1 cellular context compared by ENCODE assay signal in the genomic region with DNA sequence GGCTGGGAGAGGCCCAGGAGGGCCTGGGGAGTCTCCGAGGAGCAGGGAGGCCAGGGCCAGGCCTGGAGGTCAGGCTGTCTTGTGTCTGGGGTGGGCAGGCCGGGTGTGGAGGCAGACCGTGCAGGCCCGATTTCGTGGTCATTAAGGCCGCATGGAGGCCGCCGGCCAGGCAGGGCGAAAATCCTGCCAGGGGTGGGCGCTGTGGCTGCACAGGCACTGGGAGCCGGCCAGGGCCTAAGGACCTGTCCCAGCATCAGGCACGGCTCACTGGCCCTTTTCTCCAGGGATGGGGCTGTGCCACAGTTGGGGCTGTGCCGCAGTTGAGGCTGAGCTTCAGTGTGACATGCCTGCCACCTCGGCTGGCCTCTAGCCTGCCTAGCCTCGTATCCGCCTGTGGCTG.
A peak's percentile ranks its signal among the peaks of the same experiment; 100 is the strongest.
TF ChIP-seq lines count a peak whose summit lies in the region.

No MANE protein-coding gene starts in this region.

TF ChIP-seq in H1, 55 proteins besides CTCF, POLR2A, EP300 and RAD21 (continued from another document):
- TF ChIP-seq, protein P1, sequence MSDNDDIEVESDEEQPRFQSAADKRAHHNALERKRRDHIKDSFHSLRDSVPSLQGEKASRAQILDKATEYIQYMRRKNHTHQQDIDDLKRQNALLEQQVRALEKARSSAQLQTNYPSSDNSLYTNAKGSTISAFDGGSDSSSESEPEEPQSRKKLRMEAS (IDR thresholded peaks at IDR 0.05): peak; percentile 63; the same call in 1 of the 2 replicates
- TF ChIP-seq POU5F1 (IDR thresholded peaks at IDR 0.05; ENCODE audit: low read depth, low read length) (no peak), KDM1A (IDR thresholded peaks at IDR 0.05; ENCODE audit: borderline replicate concordance, low read length) (no peak)
